ENCODE assay signal across 11 cellular contexts in the genomic region with DNA sequence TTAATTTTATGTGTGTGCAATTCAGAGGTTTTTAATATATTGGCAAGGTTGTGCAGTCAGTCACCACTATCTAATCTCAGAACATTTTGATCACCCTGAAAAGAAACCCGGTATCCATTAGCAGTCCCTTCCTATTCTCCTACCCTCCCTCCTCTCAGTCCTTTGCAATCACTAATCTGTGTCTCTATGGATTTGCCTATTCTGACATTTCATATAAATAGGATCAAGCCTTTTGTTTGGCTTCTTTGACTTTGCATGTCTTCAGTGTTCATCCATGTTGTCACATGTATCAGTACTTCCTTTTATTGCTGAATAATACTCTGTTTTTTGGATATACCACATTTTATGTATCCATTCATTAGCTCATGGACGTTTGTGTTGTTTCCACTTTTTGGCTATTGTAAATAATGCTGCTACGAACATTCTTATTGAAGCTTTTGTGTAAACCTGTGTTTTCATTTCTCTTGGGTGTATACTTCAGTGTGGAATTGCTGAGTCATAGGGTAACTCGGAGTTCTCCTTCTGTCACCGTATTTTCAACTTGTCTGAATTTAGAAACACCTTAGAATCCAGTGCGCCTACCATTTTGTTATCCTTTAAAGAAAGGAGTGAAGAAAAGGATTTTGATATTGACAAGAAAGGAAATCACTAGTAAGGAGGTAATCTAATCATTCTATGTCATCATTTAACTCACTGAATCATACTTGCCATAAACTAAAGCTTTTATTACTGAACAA. TPM values are rescaled to one million over a fixed set of nuclear protein-coding genes. Genes with fewer than 3 reads are reported as not detected.
DNase-seq lines count a peak whose midpoint lies in the region; ATAC-seq and TF ChIP-seq lines count a peak whose summit lies in the region.
"Had no signal": no experiment of that assay in that cellular context is flagged by ENCODE, and none has a peak within 500 bp of the region (broad histone marks: within the 10 kb centered on the region; RNA-seq: fewer than 3 reads in every experiment).

No MANE protein-coding gene starts in this region.

- H3F3A ChIP-seq in DOHH2 (ENCODE audit: control insufficient read depth, insufficient read depth) = 0 out of 2 replicates have a peak, but pooled peaks cover 2% of the 10 kb centered on the region

- DNase-seq in KBM-7 (peak; percentile 39), lung microvascular endothelial cell (ENCODE audit: low read depth in 2 of 2) (peak; percentile 49 to 53), AG08396 (ENCODE audit: low spot score) (no peak), KG1 (lab: John Stamatoyannopoulos, UW) (no peak)
- DNase-seq in activated CD4-positive, alpha-beta memory T cell treated with anti-CD3 and anti-CD28 coated beads for 36 hours = no peak
- DNase-seq in central memory CD4-positive, alpha-beta T cell = no peak
- DNase-seq: NCI-H446 treated with DMSO at 0.1 percent for 48 hours, tibial artery had no signal

- intact Hi-C loops in activated CD4-positive, alpha-beta memory T cell treated with anti-CD3 and anti-CD28 coated beads for 36 hours (cut with micrococcal nuclease) = no loop called here

- in situ Hi-C loops in KBM-7 (cut with MboI; ENCODE audit: low pct_unique_long_range_greater_than_20kb, low sequenced_read_pairs) = no loop called here

- H3K4me3 Mint-ChIP-seq in activated CD4-positive, alpha-beta memory T cell treated with anti-CD3 and anti-CD28 coated beads for 36 hours = no peak overlapping the region

- peaks cover 16% of the 10 kb centered on the region for H3K36me3 Mint-ChIP-seq in activated CD4-positive, alpha-beta memory T cell treated with anti-CD3 and anti-CD28 coated beads for 36 hours

- H3K79me2 ChIP-seq in DOHH2 (ENCODE audit: control insufficient read depth, low read length) = peaks cover 81% of the 10 kb centered on the region

- H3K27ac ChIP-seq in DOHH2 (ENCODE audit: low read depth, low read length) = no peak overlapping the region
- H3K27ac ChIP-seq: tibial artery had no signal

- POLR2A ChIA-PET in activated CD4-positive, alpha-beta memory T cell treated with anti-CD3 and anti-CD28 coated beads for 36 hours (lab: Charles Lee) = no interaction called here

- no peaks in the 10 kb centered on the region for H3K9me3 Mint-ChIP-seq in activated CD4-positive, alpha-beta memory T cell treated with anti-CD3 and anti-CD28 coated beads for 36 hours

- peaks cover 52% of the 10 kb centered on the region for H3K36me3 ChIP-seq in DOHH2 (ENCODE audit: control insufficient read depth, low read length)
- H3K36me3 ChIP-seq: tibial artery had no signal

- no peaks in the 10 kb centered on the region for H3K27me3 Mint-ChIP-seq in activated CD4-positive, alpha-beta memory T cell treated with anti-CD3 and anti-CD28 coated beads for 36 hours

- H3K4me1 ChIP-seq in DOHH2 (ENCODE audit: control insufficient read depth, low read length) = peaks cover 33% of the 10 kb centered on the region

- H3K27ac Mint-ChIP-seq in activated CD4-positive, alpha-beta memory T cell treated with anti-CD3 and anti-CD28 coated beads for 36 hours = peak overlapping the region; percentile 57

- H3K27me3 ChIP-seq in DOHH2 (ENCODE audit: control insufficient read depth, low read length) = no peaks in the 10 kb centered on the region
- H3K27me3 ChIP-seq: tibial artery had no signal

- H3K4me3 ChIP-seq in DOHH2 (ENCODE audit: low read length) = 0 out of 2 replicates have a peak overlapping the region, but pooled peaks have one; percentile 86
- H3K4me3 ChIP-seq: tibial artery had no signal

- H3K9me2 ChIP-seq in DOHH2 (replicated peaks; ENCODE audit: control insufficient read depth, low read length) = no peaks in the 10 kb centered on the region

- CTCF ChIA-PET in activated CD4-positive, alpha-beta memory T cell treated with anti-CD3 and anti-CD28 coated beads for 36 hours (lab: Charles Lee) = interaction anchor here (0.8 to 1.6 kb wide), 4 partner anchors 21 to 194 kb away, joined by 3 to 6 read pairs (median 4); a partner anchor contains a TSS

- H3K9me3 ChIP-seq in DOHH2 (ENCODE audit: control insufficient read depth, insufficient read depth, low read length) = no peaks in the 10 kb centered on the region
- H3K9me3 ChIP-seq: tibial artery had no signal

- TF ChIP-seq CTCF in DOHH2 (IDR thresholded peaks at IDR 0.05; ENCODE audit: low read depth, low read length, poor library complexity, severe bottlenecking) = no peak

- no peak for ATAC-seq in HG02938 (IDR thresholded peaks at IDR 0.05; ENCODE audit: unreplicated experiment)
- ATAC-seq: sciatic nerve had no signal

- H3K4me1 Mint-ChIP-seq in activated CD4-positive, alpha-beta memory T cell treated with anti-CD3 and anti-CD28 coated beads for 36 hours (ENCODE audit: low read depth) = peaks cover 36% of the 10 kb centered on the region

- peak overlapping the region; percentile 74 for H3K4me2 ChIP-seq in DOHH2 (ENCODE audit: low read length)

- H4K20me1 ChIP-seq in DOHH2 (ENCODE audit: control insufficient read depth, insufficient read depth, low read depth, low read length) = peaks cover 15% of the 10 kb centered on the region

RNA-seq across cellular contexts. Expression of a gene that starts 3.4 kb away (rescaled TPM):
- total RNA-seq in activated CD4-positive, alpha-beta memory T cell treated with anti-CD3 and anti-CD28 coated beads for 36 hours = 10 to 100 TPM; 30.3 to 32.6 TPM
- total RNA-seq in lung microvascular endothelial cell = 4.2 and 4.8 TPM in 2 replicates

RNA-seq across cellular contexts. Expression of a gene that starts 42.5 kb away (rescaled TPM):
- total RNA-seq in activated CD4-positive, alpha-beta memory T cell treated with anti-CD3 and anti-CD28 coated beads for 36 hours = 100 to 1,000 TPM; 305 to 320 TPM
- 16.5 and 17.4 TPM in 2 replicates for total RNA-seq in lung microvascular endothelial cell

RNA-seq across cellular contexts. Expression of a gene that starts 47.0 kb away (rescaled TPM):
- total RNA-seq in activated CD4-positive, alpha-beta memory T cell treated with anti-CD3 and anti-CD28 coated beads for 36 hours = not detected
- total RNA-seq in lung microvascular endothelial cell = not detected in 2 replicates
- total RNA-seq: sciatic nerve had no signal

Comparison
In these comparisons a context has a peak if more than half of its experiments do, and no peak if none do; other contexts are left out.
1. DNase-seq: peak in KBM-7 (single experiment) and lung microvascular endothelial cell (2 of 2); none in activated CD4-positive, alpha-beta memory T cell treated with anti-CD3 and anti-CD28 coated beads for 36 hours (single experiment), central memory CD4-positive, alpha-beta T cell (single experiment), AG08396 (single experiment) and KG1 (single experiment).
2. RNA of a gene that starts 42.5 kb away (total RNA-seq): 305 to 320 TPM in activated CD4-positive, alpha-beta memory T cell treated with anti-CD3 and anti-CD28 coated beads for 36 hours; 16.5 to 17.4 TPM in lung microvascular endothelial cell; every median in the first group is over 10 times any median in the second.